ENCODE assay signal across 9 cellular contexts in genomic region chr1:36175137-36176095, GRCh38. TPM values are rescaled to one million over a fixed set of nuclear protein-coding genes. Genes with fewer than 3 reads are reported as not detected.
A peak's percentile ranks its signal among the peaks of the same experiment; 100 is the strongest.
DNase-seq lines count a peak whose midpoint lies in the region; ATAC-seq and TF ChIP-seq lines count a peak whose summit lies in the region.
"Had no signal": no experiment of that assay in that cellular context is flagged by ENCODE, and none has a peak within 500 bp of the region (broad histone marks: within the 10 kb centered on the region; RNA-seq: fewer than 3 reads in every experiment).

No MANE protein-coding gene starts in this region.

- H3K4me3 ChIP-seq in sigmoid colon: no peak overlapping the region
- H3K4me3 ChIP-seq: mucosa of descending colon had no signal

- peak in 2 of 4 donors; percentile 43 to 74 for TF ChIP-seq EP300 in sigmoid colon (IDR thresholded peaks at IDR 0.05)

- H3K27ac ChIP-seq in foreskin keratinocyte: peak overlapping the region; percentile 33
- H3K27ac ChIP-seq in sigmoid colon: peak overlapping the region; percentile 74 to 100 (median 88)

- no peak for TF ChIP-seq POLR2A in sigmoid colon (IDR thresholded peaks at IDR 0.05)

- H3K9me3 ChIP-seq in sigmoid colon: no peaks in the 10 kb centered on the region
- H3K9me3 ChIP-seq: mucosa of descending colon had no signal

- 86 to 91% methylated on average over 11 of the region's 11 CpGs for WGBS in sigmoid colon, 2 donors

- TF ChIP-seq CTCF in foreskin keratinocyte (conservative IDR thresholded peaks at IDR 0.05) (no peak), sigmoid colon (IDR thresholded peaks at IDR 0.05) (no peak)

- H3K36me3 ChIP-seq in sigmoid colon: peaks cover 61 to 99% (median 88%) of the 10 kb centered on the region in 4 donors

- ATAC-seq in HG02642 (IDR thresholded peaks at IDR 0.05; ENCODE audit: poor library complexity, unreplicated experiment) (peak; percentile 47), foreskin keratinocyte (no peak), HG02763 (IDR thresholded peaks at IDR 0.05; ENCODE audit: unreplicated experiment) (no peak), HG02623 (IDR thresholded peaks at IDR 0.05; ENCODE audit: unreplicated experiment) (no peak), GM21515 (IDR thresholded peaks at IDR 0.05; ENCODE audit: unreplicated experiment) (no peak), GM18517 (IDR thresholded peaks at IDR 0.05; ENCODE audit: unreplicated experiment) (no peak)
- ATAC-seq: mucosa of descending colon had no signal

- DNase-seq in RPMI8226: peak; percentile 40
- no peak for DNase-seq in foreskin keratinocyte
- DNase-seq in sigmoid colon: peak; percentile 81

- H3K4me1 ChIP-seq in foreskin keratinocyte (peaks cover 41% of the 10 kb centered on the region), sigmoid colon (peaks cover 0 to 85% (median 69%) of the 10 kb centered on the region in 4 donors)

- no peaks in the 10 kb centered on the region for H3K27me3 ChIP-seq in foreskin keratinocyte
- H3K27me3 ChIP-seq in sigmoid colon: no peaks in the 10 kb centered on the region

- intact Hi-C loops in sigmoid colon (cut with DNase I): no loop called here

RNA-seq across cellular contexts. Expression of gene MAP7D1, which starts 19.5 kb away (rescaled TPM):
- total RNA-seq in foreskin keratinocyte: 207 and 209 TPM in 2 replicates
- 259 and 272 TPM in 2 replicates for polyA plus RNA-seq in foreskin keratinocyte
- total RNA-seq in sigmoid colon: 100 to 1,000 TPM; 104 to 226 (median 129) TPM
- polyA plus RNA-seq in sigmoid colon: 10 to 100 TPM; 31.8 to 60.9 (median 57.1) TPM

RNA-seq across cellular contexts. Expression of gene TRAPPC3, which starts 26.1 kb away (rescaled TPM):
- 115 and 121 TPM in 2 replicates for total RNA-seq in foreskin keratinocyte
- 142 and 153 TPM in 2 replicates for polyA plus RNA-seq in foreskin keratinocyte
- total RNA-seq in sigmoid colon: 100 to 1,000 TPM; 108 to 177 (median 129) TPM
- 100 to 1,000 TPM in 1 of 3 donors, 10 to 100 TPM in 2; 75.1 to 102 (median 80.9) TPM for polyA plus RNA-seq in sigmoid colon

RNA-seq across cellular contexts. Expression of gene THRAP3, which starts 48.8 kb away (rescaled TPM):
- total RNA-seq in foreskin keratinocyte (108 and 119 TPM in 2 replicates), sigmoid colon (100 to 1,000 TPM in 1 of 4 donors, 10 to 100 TPM in 3; 77.8 to 104 (median 89.9) TPM)
- polyA plus RNA-seq in foreskin keratinocyte (27.9 and 32.6 TPM in 2 replicates), sigmoid colon (10 to 100 TPM; 25.4 to 52.0 (median 30.6) TPM)

RNA-seq across cellular contexts. Expression of gene COL8A2, which starts 50.4 kb away (rescaled TPM):
- total RNA-seq in foreskin keratinocyte: 0.68 and 0.78 TPM in 2 replicates
- polyA plus RNA-seq in foreskin keratinocyte: 0.27 and 0.41 TPM in 2 replicates
- 10 to 100 TPM in 1 of 4 donors, 1 to 10 TPM in 3; 1.8 to 13.0 (median 4.3) TPM for total RNA-seq in sigmoid colon
- polyA plus RNA-seq in sigmoid colon: 1 to 10 TPM in 2 of 3 donors, under 1 TPM in 1; 0.60 to 3.2 (median 2.4) TPM

Comparison
In these comparisons a context has a peak if more than half of its experiments do, and no peak if none do; other contexts are left out.
1. DNase-seq: peak in RPMI8226 (single experiment) and sigmoid colon (single experiment); none in foreskin keratinocyte (0 of 2).